In genomic region chr1:66172272-66172671, GRCh38 we compare ENCODE assay signal across 29 cellular contexts.
"Had no signal": no experiment of that assay in that cellular context is flagged by ENCODE, and none has a peak within 500 bp of the region (broad histone marks: within the 10 kb centered on the region; RNA-seq: fewer than 3 reads in every experiment).

No MANE protein-coding gene starts in this region.

- H3K4me3 ChIP-seq: adrenal gland, body of pancreas, breast epithelium, cardiac muscle cell, colonic mucosa, gastrocnemius medialis had no signal

- H3K27ac ChIP-seq: adrenal gland, body of pancreas, breast epithelium, cardiac muscle cell, colonic mucosa, gastrocnemius medialis had no signal

- DNase-seq: activated CD4-positive, alpha-beta memory T cell treated with anti-CD3 and anti-CD28 coated beads for 36 hours; activated CD4-positive, alpha-beta T cell treated with anti-CD3 and anti-CD28 coated beads for 36 hours; activated CD4-positive, alpha-beta T cell treated with anti-CD3 and anti-CD28 coated beads, Interleukin-2, amount 10 ng/mL, durations not matched to agents 24 days and 14 days; activated CD4-positive, CD25-positive, alpha-beta regulatory T cell; activated CD4-positive, CD25-positive, alpha-beta regulatory T cell treated with anti-CD3 and anti-CD28 coated beads, Interleukin-2, amount 50 U/mL, for 72 hours; activated CD8-positive, alpha-beta memory T cell treated with anti-CD3 and anti-CD28 coated beads, Interleukin-2, amount 10 ng/mL, durations not matched to agents 7 days and 5 days; activated CD8-positive, alpha-beta memory T cell treated with anti-CD3 and anti-CD28 coated beads, Interleukin-2, amount 50 U/mL, for 4 hours; activated CD8-positive, alpha-beta T cell treated with anti-CD3 and anti-CD28 coated beads, Interleukin-2, amount 10 ng/mL, durations not matched to agents 7 days and 5 days; activated effector memory CD4-positive, alpha-beta T cell treated with anti-CD3 and anti-CD28 coated beads, Interleukin-2, amount 50 U/mL, for 16 hours; activated naive CD4-positive, alpha-beta T cell treated with anti-CD3 and anti-CD28 coated beads for 36 hours; activated naive CD8-positive, alpha-beta T cell treated with anti-CD3 and anti-CD28 coated beads for 36 hours; activated naive CD8-positive, alpha-beta T cell treated with anti-CD3 and anti-CD28 coated beads, Interleukin-2, amount 50 U/mL, for 24 hours; activated T-cell treated with anti-CD3 and anti-CD28 coated beads, Interleukin-2, amount 50 U/mL, for 1 hour; activated T-cell treated with anti-CD3 and anti-CD28 coated beads, Interleukin-2, amount 50 U/mL, for 48 hours; adrenal gland; amygdala; aorta; body of pancreas; central memory CD4-positive, alpha-beta T cell; cerebellar nuclear complex; colonic mucosa; effector memory CD4-positive, alpha-beta T cell; endodermal cell; foreskin fibroblast; gastrocnemius medialis; T-helper 2 cell had no signal

- ATAC-seq: activated CD4-positive, alpha-beta T cell treated with anti-CD3 and anti-CD28 coated beads for 36 hours; activated CD8-positive, alpha-beta memory T cell treated with anti-CD3 and anti-CD28 coated beads, Interleukin-2, amount 10 ng/mL, durations not matched to agents 7 days and 5 days; activated CD8-positive, alpha-beta T cell treated with anti-CD3 and anti-CD28 coated beads, Interleukin-2, amount 10 ng/mL, durations not matched to agents 7 days and 5 days; activated naive CD8-positive, alpha-beta T cell treated with anti-CD3 and anti-CD28 coated beads, Interleukin-2, amount 50 U/mL, for 24 hours; body of pancreas; esophagus mucosa; gastrocnemius medialis had no signal

- H3K27me3 ChIP-seq: adrenal gland, body of pancreas, breast epithelium, cardiac muscle cell, colonic mucosa, gastrocnemius medialis had no signal

- H3K36me3 ChIP-seq: adrenal gland, breast epithelium, cardiac muscle cell, colonic mucosa, gastrocnemius medialis had no signal
